15 cellular contexts compared by ENCODE assay signal in genomic region chr7:82534687-82535086, GRCh38.
DNase-seq lines count a peak whose midpoint lies in the region; ATAC-seq, FAIRE-seq and TF ChIP-seq lines count a peak whose summit lies in the region.
"Had no signal": no experiment of that assay in that cellular context is flagged by ENCODE, and none has a peak within 500 bp of the region (broad histone marks: within the 10 kb centered on the region; RNA-seq: fewer than 3 reads in every experiment).

No MANE protein-coding gene starts in this region.

- 95% methylated on average over 1 of the region's 1 CpG for WGBS in hepatocyte (ENCODE audit: low lambda C conversion rate, missing lambda C conversion rate)

- peak; percentile 79 for DNase-seq in DMS53 (lab: John Stamatoyannopoulos, UW)
- peak; percentile 43 for DNase-seq in LHCN-M2 (ENCODE audit: low read depth)
- DNase-seq in brain microvascular endothelial cell, result peak; percentile 49
- peak; percentile 6 for DNase-seq in hepatocyte (ENCODE audit: low spot score)
- DNase-seq in H4 (ENCODE audit: low spot score), result no peak
- no peak for DNase-seq in iPS-NIHi11 (ENCODE audit: low spot score)
- no peak for DNase-seq in frontal cortex (ENCODE audit: low spot score in 2 of 2)
- DNase-seq: activated naive CD4-positive, alpha-beta T cell treated with Interleukin-2 at 50 U/mL for 16 hours; nephron progenitor cell; right lobe of liver; Right ventricle myocardium superior had no signal

- H2AFZ ChIP-seq in hepatocyte, result no peak overlapping the region

- H3K9me3 ChIP-seq in hepatocyte (ENCODE audit: low read depth), result no peaks in the 10 kb centered on the region
- H3K9me3 ChIP-seq: right lobe of liver had no signal

- FAIRE-seq in frontal cortex (lab: Jason Lieb, UNC), result no peak
- FAIRE-seq: colon, H54 had no signal

- H3K27ac ChIP-seq in brain microvascular endothelial cell (no peak overlapping the region), hepatocyte (no peak overlapping the region)
- H3K27ac ChIP-seq: right lobe of liver had no signal

- H3K79me2 ChIP-seq in hepatocyte, result no peaks in the 10 kb centered on the region

- no peaks in the 10 kb centered on the region for H4K20me1 ChIP-seq in hepatocyte (ENCODE audit: insufficient read depth, poor library complexity, severe bottlenecking)

- H3K4me3 ChIP-seq in brain microvascular endothelial cell (ENCODE audit: low read depth, low read length) (no peak overlapping the region), hepatocyte (no peak overlapping the region)
- H3K4me3 ChIP-seq: right lobe of liver had no signal

- no peaks in the 10 kb centered on the region for H3K27me3 ChIP-seq in brain microvascular endothelial cell (replicated peaks)
- no peaks in the 10 kb centered on the region for H3K27me3 ChIP-seq in hepatocyte
- H3K27me3 ChIP-seq: right lobe of liver had no signal

- no peak overlapping the region for H3K4me2 ChIP-seq in hepatocyte

- in situ Hi-C loops in brain microvascular endothelial cell (cut with HindIII; ENCODE audit: low pct_ligation_motif_present, low sequenced_read_pairs), result no loop called here

- ATAC-seq in HG02588 (IDR thresholded peaks at IDR 0.05; ENCODE audit: unreplicated experiment), result no peak
- ATAC-seq: left lobe of liver, right lobe of liver had no signal

- no peaks in the 10 kb centered on the region for H3K9me2 ChIP-seq in hepatocyte (replicated peaks; ENCODE audit: insufficient read depth)

- no peaks in the 10 kb centered on the region for H3K4me1 ChIP-seq in hepatocyte (ENCODE audit: insufficient read depth)
- H3K4me1 ChIP-seq: right lobe of liver had no signal

- H3K36me3 ChIP-seq in brain microvascular endothelial cell (replicated peaks) (no peaks in the 10 kb centered on the region), hepatocyte (replicated peaks; ENCODE audit: insufficient read depth, low read depth) (no peaks in the 10 kb centered on the region)
- H3K36me3 ChIP-seq: right lobe of liver had no signal

- TF ChIP-seq CTCF in brain microvascular endothelial cell (IDR thresholded peaks at IDR 0.05; ENCODE audit: low read depth, low read length, missing control alignments) (no peak), hepatocyte (IDR thresholded peaks at IDR 0.05; ENCODE audit: poor library complexity) (no peak)

Comparison
In these comparisons a context has a peak if more than half of its experiments do, and no peak if none do; other contexts are left out.
1. DNase-seq: peak in DMS53 (single experiment), LHCN-M2 (single experiment), brain microvascular endothelial cell (single experiment) and hepatocyte (single experiment); none in H4 (single experiment), iPS-NIHi11 (single experiment) and frontal cortex (0 of 2).